11 cellular contexts compared by ENCODE assay signal in the genomic region with DNA sequence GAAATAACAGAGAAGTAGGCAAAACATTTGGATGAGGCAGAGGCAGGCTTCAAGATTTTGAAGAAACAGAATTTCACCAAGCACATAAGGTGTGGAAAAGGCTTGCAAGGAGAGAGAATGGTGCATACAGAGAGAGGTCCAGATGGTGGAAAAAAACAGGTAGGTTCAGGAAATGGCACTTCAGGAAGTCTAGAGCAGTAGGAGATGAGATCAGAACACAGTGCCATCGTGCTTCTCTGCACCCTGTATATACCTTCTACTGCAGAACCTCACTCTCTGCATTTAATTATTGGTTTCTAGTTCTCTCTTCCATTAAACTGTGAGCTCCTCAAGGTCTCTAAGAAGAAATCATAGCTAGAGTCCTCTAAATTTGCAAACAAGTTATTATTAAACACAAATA. TPM values are rescaled to one million over a fixed set of nuclear protein-coding genes. Genes with fewer than 3 reads are reported as not detected.
DNase-seq lines count a peak whose midpoint lies in the region; ATAC-seq and TF ChIP-seq lines count a peak whose summit lies in the region.
"Had no signal": no experiment of that assay in that cellular context is flagged by ENCODE, and none has a peak within 500 bp of the region (broad histone marks: within the 10 kb centered on the region; RNA-seq: fewer than 3 reads in every experiment).

No MANE protein-coding gene starts in this region.

- no peaks in the 10 kb centered on the region for H3K27me3 Mint-ChIP-seq in natural killer cell (ENCODE audit: low read depth in 2 of 2)
- H3K27me3 Mint-ChIP-seq in natural killer cell treated with Interleukin-12 subunit alpha and Interleukin-12 subunit beta and Interleukin-15 and Interleukin-18, amount 100 ng/mL, for 72 hours, result peaks cover 0 to 2% of the 10 kb centered on the region in 2 donors
- no peaks in the 10 kb centered on the region for H3K27me3 Mint-ChIP-seq in nephron (ENCODE audit: low read depth)
- H3K27me3 Mint-ChIP-seq: activated CD8-positive, alpha-beta T cell treated with anti-CD3 and anti-CD28 coated beads for 36 hours; activated naive CD8-positive, alpha-beta T cell had no signal

- intact Hi-C loops in natural killer cell (cut with micrococcal nuclease), result no loop called here

- H3K36me3 Mint-ChIP-seq in natural killer cell, result no peaks in the 10 kb centered on the region
- no peaks in the 10 kb centered on the region for H3K36me3 Mint-ChIP-seq in natural killer cell treated with Interleukin-12 subunit alpha and Interleukin-12 subunit beta and Interleukin-15 and Interleukin-18, amount 100 ng/mL, for 72 hours
- no peaks in the 10 kb centered on the region for H3K36me3 Mint-ChIP-seq in nephron (ENCODE audit: low read depth)

- H3K9me3 Mint-ChIP-seq in natural killer cell (no peaks in the 10 kb centered on the region), nephron (peaks cover 3% of the 10 kb centered on the region)
- no peaks in the 10 kb centered on the region for H3K9me3 Mint-ChIP-seq in natural killer cell treated with Interleukin-12 subunit alpha and Interleukin-12 subunit beta and Interleukin-15 and Interleukin-18, amount 100 ng/mL, for 72 hours
- H3K9me3 Mint-ChIP-seq: activated CD8-positive, alpha-beta T cell treated with anti-CD3 and anti-CD28 coated beads for 36 hours had no signal

- H3K4me1 Mint-ChIP-seq in natural killer cell (peaks cover 14 to 15% of the 10 kb centered on the region in 2 donors), nephron (no peaks in the 10 kb centered on the region)
- peaks cover 4 to 6% of the 10 kb centered on the region in 2 donors for H3K4me1 Mint-ChIP-seq in natural killer cell treated with Interleukin-12 subunit alpha and Interleukin-12 subunit beta and Interleukin-15 and Interleukin-18, amount 100 ng/mL, for 72 hours (ENCODE audit: low read depth in 2 of 2)

- ATAC-seq in natural killer cell (no peak), HG03175 (IDR thresholded peaks at IDR 0.05; ENCODE audit: unreplicated experiment) (no peak)
- no peak for ATAC-seq in natural killer cell treated with Interleukin-12 subunit alpha and Interleukin-12 subunit beta and Interleukin-15 and Interleukin-18, amount 100 ng/mL, for 72 hours
- ATAC-seq: activated CD8-positive, alpha-beta T cell treated with anti-CD3 and anti-CD28 coated beads for 36 hours had no signal

- TF ChIP-seq CTCF in natural killer cell (IDR thresholded peaks at IDR 0.05) (no peak), nephron (IDR thresholded peaks at IDR 0.05; ENCODE audit: unreplicated experiment in 3 of 3) (no peak)

- H3K4me3 Mint-ChIP-seq in natural killer cell (peak overlapping the region; percentile 26), nephron (peak overlapping the region in 2 of 3 experiments; percentile 54 to 55)
- no peak overlapping the region for H3K4me3 Mint-ChIP-seq in natural killer cell treated with Interleukin-12 subunit alpha and Interleukin-12 subunit beta and Interleukin-15 and Interleukin-18, amount 100 ng/mL, for 72 hours
- H3K4me3 Mint-ChIP-seq: activated CD8-positive, alpha-beta T cell treated with anti-CD3 and anti-CD28 coated beads for 36 hours had no signal

- no peak overlapping the region for H3K27ac Mint-ChIP-seq in natural killer cell
- no peak overlapping the region for H3K27ac Mint-ChIP-seq in natural killer cell treated with Interleukin-12 subunit alpha and Interleukin-12 subunit beta and Interleukin-15 and Interleukin-18, amount 100 ng/mL, for 72 hours
- H3K27ac Mint-ChIP-seq in nephron, result no peak overlapping the region
- H3K27ac Mint-ChIP-seq: activated CD8-positive, alpha-beta T cell treated with anti-CD3 and anti-CD28 coated beads for 36 hours; activated naive CD8-positive, alpha-beta T cell had no signal

- DNase-seq in natural killer cell (no peak), RPMI8226 (peak; percentile 37), NCI-H2227 treated with DMSO at 0.1 percent for 48 hours (lab: John Stamatoyannopoulos, UW) (no peak), kidney glomerular epithelial cell (lab: John Stamatoyannopoulos, UW) (no peak)
- no peak for DNase-seq in natural killer cell treated with Interleukin-12 subunit alpha and Interleukin-12 subunit beta and Interleukin-15 and Interleukin-18, amount 100 ng/mL, for 72 hours (ENCODE audit: low spot score)
- DNase-seq: cortex of kidney, T-helper 1 cell had no signal

RNA-seq across cellular contexts. Expression of a gene that starts 2.4 kb away (rescaled TPM):
- total RNA-seq in natural killer cell, result 1 to 10 TPM; 1.9 to 3.4 (median 3.2) TPM
- 1 to 10 TPM in 1 of 2 donors, under 1 TPM in 1; 0.78 to 1.2 TPM for total RNA-seq in natural killer cell treated with Interleukin-12 subunit alpha and Interleukin-12 subunit beta and Interleukin-15 and Interleukin-18, amount 100 ng/mL, for 72 hours
